1 cellular context compared by ENCODE assay signal in the genomic region with DNA sequence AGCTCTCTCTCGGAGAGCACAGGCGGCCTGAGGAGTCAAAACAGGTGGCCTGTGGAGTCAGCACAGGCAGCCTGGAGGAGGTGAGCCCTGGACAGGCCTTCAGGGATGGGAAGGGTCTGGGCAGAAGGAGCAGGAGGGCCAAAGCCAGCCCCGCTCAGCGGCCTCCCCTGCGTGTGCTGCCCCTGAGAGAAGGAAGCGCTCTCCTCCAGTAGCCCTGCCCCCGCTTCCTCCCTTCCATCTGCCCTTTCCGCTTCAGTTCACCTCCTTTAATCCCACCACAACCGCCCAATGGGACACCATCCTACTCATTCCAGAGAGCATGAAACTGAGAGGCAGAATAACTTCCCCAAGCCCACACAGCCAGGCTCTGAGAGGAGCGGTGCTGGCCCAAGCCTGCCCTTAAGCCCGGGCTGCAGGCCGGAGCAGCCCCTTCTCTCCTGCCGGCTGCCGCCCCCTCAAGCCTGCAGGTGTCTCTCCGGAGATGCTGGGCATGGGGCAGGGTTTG.
TF ChIP-seq lines count a peak whose summit lies in the region.

No MANE protein-coding gene starts in this region.

TF ChIP-seq in GM23338, 12 proteins besides CTCF, POLR2A, EP300 and RAD21 (continued from another document):
- TF ChIP-seq ZNF462 (CRISPR knock-in tag; IDR thresholded peaks at IDR 0.05), result 0 out of 2 replicates have a peak, but pooled peaks have one; percentile 39
TF ChIP-seq in GM23338: peak in this region for 1.
